ENCODE assay signal across 11 cellular contexts in the genomic region with DNA sequence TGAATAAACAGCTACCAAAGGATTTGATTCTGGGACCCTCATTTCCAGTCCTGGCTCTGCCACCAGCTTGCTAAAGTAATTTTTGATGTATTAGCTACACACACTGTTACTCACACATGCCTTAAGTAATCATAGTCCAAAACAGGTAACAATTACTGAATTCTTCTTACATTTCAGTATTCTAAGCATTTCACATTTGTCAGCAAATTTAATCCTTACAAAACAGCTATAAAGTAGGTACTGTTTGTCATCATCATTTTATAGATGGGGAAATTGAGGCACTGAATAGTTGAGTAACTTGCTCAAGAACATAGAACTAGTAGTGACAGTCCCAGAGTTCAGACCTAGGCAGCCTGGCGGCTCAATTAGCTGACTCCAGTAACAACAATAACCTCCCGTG.
"Had no signal": no experiment of that assay in that cellular context is flagged by ENCODE, and none has a peak within 500 bp of the region (broad histone marks: within the 10 kb centered on the region; RNA-seq: fewer than 3 reads in every experiment).

No MANE protein-coding gene starts in this region.

- H3K9ac ChIP-seq: GM23248 had no signal

- H3K9me3 Mint-ChIP-seq: HFFc6 had no signal

- H3K36me3 ChIP-seq: HAP-1 had no signal

- FAIRE-seq: H1, H54 had no signal

- ATAC-seq: GM23338, HCT116 had no signal

- H3K4me2 ChIP-seq: GM23338 had no signal

- H3K4me3 ChIP-seq: GM23248, GM23338, HAP-1 had no signal

- H3K4me1 Mint-ChIP-seq: GM23338, H9 had no signal

- H3K4me1 ChIP-seq: HAP-1 had no signal

- H2AFZ ChIP-seq: GM23248, GM23338 had no signal

- H3K27ac Mint-ChIP-seq: GM23338, H9, HFFc6 had no signal

- H3K27ac ChIP-seq: GM23248 had no signal

- H3K4me3 Mint-ChIP-seq: GM23338, H9, HFFc6 had no signal

- DNase-seq: GM23248, GOT3, H7, H9, HCEC 1CT, HFFc6 had no signal
